In genomic region chr7:20466425-20467125, GRCh38 we compare ENCODE assay signal across 1 cellular context.
TF ChIP-seq lines count a peak whose summit lies in the region.

No MANE protein-coding gene starts in this region.

TF ChIP-seq in HepG2, 621 proteins besides CTCF, POLR2A, EP300 and RAD21 (continued from another document):
- TF ChIP-seq, protein P1, sequence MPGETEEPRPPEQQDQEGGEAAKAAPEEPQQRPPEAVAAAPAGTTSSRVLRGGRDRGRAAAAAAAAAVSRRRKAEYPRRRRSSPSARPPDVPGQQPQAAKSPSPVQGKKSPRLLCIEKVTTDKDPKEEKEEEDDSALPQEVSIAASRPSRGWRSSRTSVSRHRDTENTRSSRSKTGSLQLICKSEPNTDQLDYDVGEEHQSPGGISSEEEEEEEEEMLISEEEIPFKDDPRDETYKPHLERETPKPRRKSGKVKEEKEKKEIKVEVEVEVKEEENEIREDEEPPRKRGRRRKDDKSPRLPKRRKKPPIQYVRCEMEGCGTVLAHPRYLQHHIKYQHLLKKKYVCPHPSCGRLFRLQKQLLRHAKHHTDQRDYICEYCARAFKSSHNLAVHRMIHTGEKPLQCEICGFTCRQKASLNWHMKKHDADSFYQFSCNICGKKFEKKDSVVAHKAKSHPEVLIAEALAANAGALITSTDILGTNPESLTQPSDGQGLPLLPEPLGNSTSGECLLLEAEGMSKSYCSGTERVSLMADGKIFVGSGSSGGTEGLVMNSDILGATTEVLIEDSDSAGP (CRISPR knock-in tag; IDR thresholded peaks at IDR 0.05; ENCODE audit: borderline replicate concordance): no peak
- TF ChIP-seq ZNF577 (CRISPR knock-in tag; IDR thresholded peaks at IDR 0.05; ENCODE audit: borderline replicate concordance, low read depth) (no peak), PAWR (CRISPR knock-in tag; IDR thresholded peaks at IDR 0.05; ENCODE audit: borderline replicate concordance) (no peak), NR3C1 (CRISPR knock-in tag; IDR thresholded peaks at IDR 0.05) (no peak), ZNF710 (CRISPR knock-in tag; IDR thresholded peaks at IDR 0.05; ENCODE audit: borderline replicate concordance) (no peak), ZMYM3 (CRISPR knock-in tag; IDR thresholded peaks at IDR 0.05) (no peak), JARID2 (CRISPR knock-in tag; IDR thresholded peaks at IDR 0.05; ENCODE audit: insufficient replicate concordance) (no peak), SIN3A (IDR thresholded peaks at IDR 0.05; ENCODE audit: borderline replicate concordance, low read depth, low read length) (no peak), DNMT1 (CRISPR knock-in tag; IDR thresholded peaks at IDR 0.05) (no peak)
TF ChIP-seq in HepG2: peak in this region for 0.
